In the genomic region with DNA sequence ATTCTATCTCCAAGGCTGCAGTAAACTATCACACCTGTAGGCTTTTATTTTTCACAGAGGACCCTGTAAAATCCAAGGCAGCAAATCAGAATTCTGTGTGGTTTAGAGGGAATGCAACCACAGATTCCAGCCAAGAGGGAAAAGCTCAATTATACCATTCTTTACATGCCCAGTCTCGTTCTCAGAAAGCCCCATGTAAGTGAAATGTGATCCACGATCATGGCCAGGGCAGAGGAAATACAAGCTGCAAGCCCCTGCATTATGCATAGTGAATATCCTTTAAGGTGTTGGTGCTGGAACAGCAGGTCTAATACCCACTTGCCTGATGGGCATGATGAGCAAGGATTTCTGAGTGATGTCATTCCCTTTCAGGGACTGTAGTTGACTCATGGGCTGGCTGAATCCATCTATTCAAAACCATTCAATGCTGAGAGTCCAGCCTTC, we compare ENCODE assay signal across 13 cellular contexts.
DNase-seq lines count a peak whose midpoint lies in the region; ATAC-seq and TF ChIP-seq lines count a peak whose summit lies in the region.
"Had no signal": no experiment of that assay in that cellular context is flagged by ENCODE, and none has a peak within 500 bp of the region (broad histone marks: within the 10 kb centered on the region; RNA-seq: fewer than 3 reads in every experiment).

No MANE protein-coding gene starts in this region.

- H4K20me1 ChIP-seq in GM23338 (replicated peaks; ENCODE audit: insufficient read depth) (no peaks in the 10 kb centered on the region), mammary epithelial cell (ENCODE audit: insufficient read depth, low read length) (no peaks in the 10 kb centered on the region), osteoblast (ENCODE audit: insufficient read depth, low read length) (peaks cover 6% of the 10 kb centered on the region)

- H3K27ac Mint-ChIP-seq in GM23338: peak overlapping the region; percentile 40; the same call in 1 of the 2 replicates

- no peak overlapping the region for H3K4me3 Mint-ChIP-seq in GM23338
- H3K4me3 Mint-ChIP-seq: nephron progenitor cell had no signal

- H3K4me3 ChIP-seq in GM23338 (no peak overlapping the region), mammary epithelial cell (replicated peaks in 1 of 3; ENCODE audit: insufficient read depth in 1 of 3, low read depth in 2 of 3, low read length in 3 of 3) (no peak overlapping the region), osteoblast (ENCODE audit: insufficient read depth, low read length) (no peak overlapping the region), transverse colon (no peak overlapping the region)
- H3K4me3 ChIP-seq: GM12878, spleen had no signal

- in situ Hi-C loops in mammary epithelial cell (cut with MboI; ENCODE audit: low sequenced_read_pairs in 2 of 2): no loop called here
- in situ Hi-C loops in transverse colon (cut with MboI; ENCODE audit: low pct_ligation_motif_present in 1 of 4, low pct_unique_long_range_greater_than_20kb in 1 of 4, low sequenced_read_pairs in 3 of 4): no loop called here

- H3K79me2 ChIP-seq in GM23338 (replicated peaks; ENCODE audit: insufficient read depth): no peaks in the 10 kb centered on the region
- H3K79me2 ChIP-seq in mammary epithelial cell (ENCODE audit: insufficient read depth, low read length): no peaks in the 10 kb centered on the region
- H3K79me2 ChIP-seq in osteoblast (ENCODE audit: insufficient read depth, low read length): peaks cover 58% of the 10 kb centered on the region

- H2AFZ ChIP-seq in GM23338: no peak overlapping the region
- peak overlapping the region; percentile 4 for H2AFZ ChIP-seq in mammary epithelial cell (ENCODE audit: low read depth, low read length)
- H2AFZ ChIP-seq in osteoblast (ENCODE audit: low read length): no peak overlapping the region

- no peak overlapping the region for H3K9ac ChIP-seq in mammary epithelial cell (ENCODE audit: insufficient read depth, low read length)

- CTCF ChIA-PET in mammary epithelial cell (lab: Charles Lee; ENCODE audit: low non-redundant PET): interaction anchor here (0.5 to 1.2 kb wide), 4 partner anchors 9 to 220 kb away, joined by 3 to 11 read pairs (median 4); partner anchors contain the start of genes MAML2 and MTMR2

- no peaks in the 10 kb centered on the region for H3K9me3 Mint-ChIP-seq in GM23338

- peaks cover 7% of the 10 kb centered on the region for H3K4me1 Mint-ChIP-seq in GM23338

- TF ChIP-seq CTCF in GM23338 (conservative IDR thresholded peaks at IDR 0.05; ENCODE audit: low read depth in 2 of 2): no peak
- TF ChIP-seq CTCF in mammary epithelial cell (conservative IDR thresholded peaks at IDR 0.05 in 1 of 2, IDR thresholded peaks at IDR 0.05 in 1 of 2; ENCODE audit: extremely low read depth in 1 of 2, insufficient read depth in 1 of 2, low read depth in 1 of 2, low read length in 2 of 2): peak; percentile 29 to 32
- no peak for TF ChIP-seq CTCF in osteoblast (IDR thresholded peaks at IDR 0.05; ENCODE audit: extremely low read depth, low read depth, low read length)
- no peak for TF ChIP-seq CTCF in transverse colon (IDR thresholded peaks at IDR 0.05)

- H3K4me1 ChIP-seq in GM23338 (ENCODE audit: insufficient read depth): no peaks in the 10 kb centered on the region
- H3K4me1 ChIP-seq in mammary epithelial cell (ENCODE audit: insufficient read depth, low read length): peaks cover 19% of the 10 kb centered on the region
- peaks cover 4% of the 10 kb centered on the region for H3K4me1 ChIP-seq in osteoblast (ENCODE audit: insufficient read depth, low read length)
- peaks cover 0 to 7% (median 2%) of the 10 kb centered on the region in 4 donors for H3K4me1 ChIP-seq in transverse colon
- H3K4me1 ChIP-seq: Caco-2 had no signal

- H3K9me3 ChIP-seq in mammary epithelial cell (replicated peaks; ENCODE audit: insufficient read depth, low read length) (no peaks in the 10 kb centered on the region), osteoblast (ENCODE audit: low read depth, low read length) (no peaks in the 10 kb centered on the region), transverse colon (no peaks in the 10 kb centered on the region)
- H3K9me3 ChIP-seq: Caco-2, spleen had no signal

- WGBS in mammary epithelial cell (ENCODE audit: low coverage, missing lambda C conversion rate): 0% methylated on average over 2 of the region's 2 CpGs
- 85% methylated on average over 2 of the region's 2 CpGs; no CpG with 5 or more reads in 1 of the 2 donors for WGBS in transverse colon (ENCODE audit: low coverage in 1 of 2), 2 donors

- H3K27ac ChIP-seq in GM23338 (ENCODE audit: low read depth) (no peak overlapping the region), mammary epithelial cell (ENCODE audit: insufficient read depth, low read depth, low read length) (peak overlapping the region; percentile 67), osteoblast (ENCODE audit: low read depth, low read length) (no peak overlapping the region), transverse colon (no peak overlapping the region)
- H3K27ac ChIP-seq: spleen had no signal

- intact Hi-C loops in mammary epithelial cell (cut with micrococcal nuclease): loop anchor here (1.0 to 5.0 kb wide), 4 partner anchors 32 to 221 kb away; partner anchors contain the start of gene MAML2
- intact Hi-C loops in transverse colon (cut with DNase I; ENCODE audit: low total_unique reads): no loop called here

- DNase-seq in GM23338 (ENCODE audit: low spot score) (no peak), NCI-H2171 (lab: John Stamatoyannopoulos, UW) (peak; percentile 47), mammary epithelial cell (peak; percentile 98), osteoblast (ENCODE audit: insufficient read length, low spot score, missing footprints) (peak; percentile 67), left lobe of liver (ENCODE audit: low spot score) (no peak), MV-4-11 (lab: John Stamatoyannopoulos, UW) (no peak), transverse colon (no peak), inferior parietal cortex (ENCODE audit: extremely low spot score) (no peak)
- DNase-seq: Caco-2, erythroblast, nephron progenitor cell, spleen had no signal

- H3K4me2 ChIP-seq in GM23338: no peak overlapping the region
- H3K4me2 ChIP-seq in mammary epithelial cell (ENCODE audit: insufficient read depth, low read depth, low read length): peak overlapping the region; percentile 67
- H3K4me2 ChIP-seq in osteoblast (ENCODE audit: insufficient read depth, low read length): no peak overlapping the region

- ATAC-seq in GM23338: no peak
- no peak for ATAC-seq in left lobe of liver
- ATAC-seq: GM12878 had no signal

- no peak for TF ChIP-seq EP300 in transverse colon (IDR thresholded peaks at IDR 0.05; ENCODE audit: low read depth)

- no peaks in the 10 kb centered on the region for H3K36me3 Mint-ChIP-seq in GM23338 (ENCODE audit: low read depth)

- no peak for TF ChIP-seq POLR2A in transverse colon (IDR thresholded peaks at IDR 0.05)

- no TSS peak for BruUV-seq in mammary epithelial cell (replicated peaks; lab: Mats Ljungman, UMichigan)

- H3K9me2 ChIP-seq in GM23338 (ENCODE audit: insufficient read depth): peaks cover 4% of the 10 kb centered on the region

- no peaks in the 10 kb centered on the region for H3K27me3 ChIP-seq in GM23338 (ENCODE audit: insufficient read depth)
- H3K27me3 ChIP-seq in mammary epithelial cell (ENCODE audit: insufficient read depth, low read length): no peaks in the 10 kb centered on the region
- no peaks in the 10 kb centered on the region for H3K27me3 ChIP-seq in osteoblast (ENCODE audit: insufficient read depth, low read length)
- H3K27me3 ChIP-seq in transverse colon: no peaks in the 10 kb centered on the region
- H3K27me3 ChIP-seq: spleen had no signal

- no peaks in the 10 kb centered on the region for H3F3A ChIP-seq in GM23338 (replicated peaks; ENCODE audit: low read depth)

- H3K27me3 Mint-ChIP-seq in GM23338 (ENCODE audit: insufficient read depth, low read depth, poor library complexity): peaks cover 4% of the 10 kb centered on the region

- H3K36me3 ChIP-seq in GM23338 (ENCODE audit: insufficient read depth) (no peaks in the 10 kb centered on the region), mammary epithelial cell (ENCODE audit: insufficient read depth, low read length) (no peaks in the 10 kb centered on the region), osteoblast (ENCODE audit: insufficient read depth, low read length) (peaks cover 3% of the 10 kb centered on the region), transverse colon (no peaks in the 10 kb centered on the region)

- dilution Hi-C loops in mammary epithelial cell (cut with HindIII; ENCODE audit: low sequenced_read_pairs): no loop called here

TF ChIP-seq in GM23338, 12 proteins besides CTCF, POLR2A, EP300 and RAD21 (continues in another document):
- TF ChIP-seq, protein P1, sequence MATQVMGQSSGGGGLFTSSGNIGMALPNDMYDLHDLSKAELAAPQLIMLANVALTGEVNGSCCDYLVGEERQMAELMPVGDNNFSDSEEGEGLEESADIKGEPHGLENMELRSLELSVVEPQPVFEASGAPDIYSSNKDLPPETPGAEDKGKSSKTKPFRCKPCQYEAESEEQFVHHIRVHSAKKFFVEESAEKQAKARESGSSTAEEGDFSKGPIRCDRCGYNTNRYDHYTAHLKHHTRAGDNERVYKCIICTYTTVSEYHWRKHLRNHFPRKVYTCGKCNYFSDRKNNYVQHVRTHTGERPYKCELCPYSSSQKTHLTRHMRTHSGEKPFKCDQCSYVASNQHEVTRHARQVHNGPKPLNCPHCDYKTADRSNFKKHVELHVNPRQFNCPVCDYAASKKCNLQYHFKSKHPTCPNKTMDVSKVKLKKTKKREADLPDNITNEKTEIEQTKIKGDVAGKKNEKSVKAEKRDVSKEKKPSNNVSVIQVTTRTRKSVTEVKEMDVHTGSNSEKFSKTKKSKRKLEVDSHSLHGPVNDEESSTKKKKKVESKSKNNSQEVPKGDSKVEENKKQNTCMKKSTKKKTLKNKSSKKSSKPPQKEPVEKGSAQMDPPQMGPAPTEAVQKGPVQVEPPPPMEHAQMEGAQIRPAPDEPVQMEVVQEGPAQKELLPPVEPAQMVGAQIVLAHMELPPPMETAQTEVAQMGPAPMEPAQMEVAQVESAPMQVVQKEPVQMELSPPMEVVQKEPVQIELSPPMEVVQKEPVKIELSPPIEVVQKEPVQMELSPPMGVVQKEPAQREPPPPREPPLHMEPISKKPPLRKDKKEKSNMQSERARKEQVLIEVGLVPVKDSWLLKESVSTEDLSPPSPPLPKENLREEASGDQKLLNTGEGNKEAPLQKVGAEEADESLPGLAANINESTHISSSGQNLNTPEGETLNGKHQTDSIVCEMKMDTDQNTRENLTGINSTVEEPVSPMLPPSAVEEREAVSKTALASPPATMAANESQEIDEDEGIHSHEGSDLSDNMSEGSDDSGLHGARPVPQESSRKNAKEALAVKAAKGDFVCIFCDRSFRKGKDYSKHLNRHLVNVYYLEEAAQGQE (IDR thresholded peaks at IDR 0.05; ENCODE audit: unreplicated experiment): no peak
- no peak for TF ChIP-seq STAT1 (IDR thresholded peaks at IDR 0.05; ENCODE audit: unreplicated experiment)

Comparison
In these comparisons a context has a peak if more than half of its experiments do, and no peak if none do; other contexts are left out.
1. DNase-seq: peak in NCI-H2171 (single experiment), mammary epithelial cell (single experiment) and osteoblast (single experiment); none in GM23338 (single experiment), left lobe of liver (single experiment), MV-4-11 (single experiment), transverse colon (single experiment) and inferior parietal cortex (single experiment).
2. CTCF ChIP-seq: peak in mammary epithelial cell (2 of 2); none in GM23338 (0 of 2), osteoblast (single experiment) and transverse colon (0 of 5).